In the genomic region with DNA sequence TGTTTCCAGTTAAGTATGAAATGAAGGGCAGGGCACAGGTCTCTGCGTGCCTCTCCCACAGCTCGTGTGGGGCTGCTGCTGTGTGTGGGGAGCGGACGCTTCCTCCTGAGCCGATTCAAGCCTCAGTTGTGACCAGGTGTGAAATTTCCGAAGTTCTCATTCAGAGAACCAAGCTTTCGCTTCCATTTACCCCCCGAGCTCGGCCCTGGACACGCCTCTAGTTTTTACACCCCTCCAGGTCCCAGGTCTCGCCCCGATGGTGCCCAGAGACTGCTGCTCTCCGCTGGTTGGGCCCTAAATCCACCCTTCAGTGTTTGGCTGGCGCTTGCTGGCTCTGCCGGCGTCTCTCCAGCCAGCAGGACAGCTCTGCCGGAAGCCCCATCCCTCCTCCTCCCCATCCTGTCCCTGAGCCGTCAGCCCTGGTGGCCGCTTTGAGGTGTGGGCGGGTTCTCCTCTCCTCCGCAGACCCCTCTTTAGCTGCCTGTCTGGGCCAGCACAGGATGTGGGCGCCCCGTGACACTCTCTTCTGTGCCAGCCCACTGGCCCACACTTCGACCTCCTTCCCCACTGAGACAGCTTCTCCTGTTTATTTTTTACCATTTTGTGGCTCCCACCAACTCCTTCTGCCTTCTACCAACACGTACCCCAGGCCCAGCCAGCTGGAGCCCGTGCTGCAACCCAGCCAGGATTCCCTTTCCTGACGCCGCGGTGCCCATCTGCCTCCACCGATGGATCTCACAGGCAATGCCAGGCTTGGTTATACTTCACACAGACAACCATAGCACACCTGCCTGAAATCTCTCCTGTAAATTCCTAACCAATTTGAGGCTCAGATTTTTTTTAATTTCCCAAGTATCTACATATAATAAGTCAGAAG, we compare ENCODE assay signal across 8 cellular contexts.
DNase-seq lines count a peak whose midpoint lies in the region; ATAC-seq and TF ChIP-seq lines count a peak whose summit lies in the region.

No MANE protein-coding gene starts in this region.

- H3K27me3 Mint-ChIP-seq in HFFc6 (ENCODE audit: insufficient read depth) = peaks cover 1% of the 10 kb centered on the region; the same call in 1 of the 2 replicates

- WGBS in psoas muscle, 3 donors = 45 to 51% (median 49%) methylated on average over 30 of the region's 30 CpGs

- H3K9me3 ChIP-seq in psoas muscle = no peaks in the 10 kb centered on the region

- H3K27me3 ChIP-seq in psoas muscle (ENCODE audit: insufficient read depth in 3 of 3, low read length in 2 of 3) = no peaks in the 10 kb centered on the region

- no peak overlapping the region for H3K27ac Mint-ChIP-seq in HFFc6

- in situ Hi-C loops in KBM-7 (cut with MboI; ENCODE audit: low pct_unique_long_range_greater_than_20kb, low sequenced_read_pairs) = no loop called here

- H3K27ac ChIP-seq in psoas muscle = no peak overlapping the region

- H3K4me1 Mint-ChIP-seq in HFFc6 (ENCODE audit: low read depth) = no peaks in the 10 kb centered on the region

- DNase-seq in KBM-7 (peak; percentile 89), activated gamma-delta T cell treated with Interleukin-2 at 50 U/mL for 16 hours (peak; percentile 78), psoas muscle (peak in 1 of 2 donors; percentile 53), HFFc6 (no peak), NAMALWA (ENCODE audit: low spot score) (no peak), medulla oblongata (ENCODE audit: extremely low spot score) (no peak), superior temporal gyrus (ENCODE audit: extremely low spot score) (no peak)

- intact Hi-C loops in psoas muscle (cut with DNase I) = no loop called here

- peaks cover 49% of the 10 kb centered on the region for H3K9me3 Mint-ChIP-seq in HFFc6

- ATAC-seq in GM18498 (IDR thresholded peaks at IDR 0.05; ENCODE audit: unreplicated experiment) = peak; percentile 75
- peak in 1 of 4 donors; percentile 27 for ATAC-seq in psoas muscle

- H3K4me3 Mint-ChIP-seq in HFFc6 = no peak overlapping the region

- no peaks in the 10 kb centered on the region for H3K36me3 ChIP-seq in psoas muscle (ENCODE audit: insufficient read depth in 1 of 2, low read depth in 1 of 2)

- peak overlapping the region; percentile 36 for H3K4me3 ChIP-seq in psoas muscle

- TF ChIP-seq CTCF in psoas muscle (IDR thresholded peaks at IDR 0.05) (no peak), HFFc6 (IDR thresholded peaks at IDR 0.05) (no peak)

- peaks cover 17% of the 10 kb centered on the region for H3K4me1 ChIP-seq in psoas muscle

- H3K36me3 Mint-ChIP-seq in HFFc6 (ENCODE audit: low read depth) = 0 out of 2 replicates have a peak, but pooled peaks cover 6% of the 10 kb centered on the region

Comparison
In these comparisons a context has a peak if more than half of its experiments do, and no peak if none do; other contexts are left out.
1. DNase-seq: peak in KBM-7 (single experiment) and activated gamma-delta T cell treated with Interleukin-2 at 50 U/mL for 16 hours (single experiment); none in HFFc6 (single experiment), NAMALWA (single experiment), medulla oblongata (single experiment) and superior temporal gyrus (single experiment).